In the genomic region with DNA sequence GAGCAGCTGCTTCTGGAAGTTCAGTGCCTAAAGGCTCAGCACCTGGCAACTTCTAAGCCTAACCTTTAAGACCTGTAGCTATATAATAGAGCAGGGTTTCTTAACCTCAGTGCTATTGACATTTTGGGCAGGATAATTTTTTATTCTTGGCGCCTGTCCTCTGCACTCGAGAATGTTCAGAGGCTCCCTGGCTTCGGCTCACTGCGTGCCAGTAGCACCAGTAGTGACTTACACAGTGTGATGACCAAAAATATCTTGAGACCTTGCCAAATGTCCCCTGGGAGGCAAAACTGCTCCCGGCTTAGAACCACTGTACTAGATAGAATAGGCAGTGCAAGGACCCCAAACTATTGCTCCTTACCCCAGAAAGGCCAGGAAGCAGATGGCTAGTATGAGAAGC, we compare ENCODE assay signal across 1 cellular context.
TF ChIP-seq lines count a peak whose summit lies in the region.

No MANE protein-coding gene starts in this region.

TF ChIP-seq in SK-N-SH, 30 proteins besides CTCF, POLR2A, EP300 and RAD21 (continued from another document):
- TF ChIP-seq REST (IDR thresholded peaks at IDR 0.05; ENCODE audit: low read depth, low read length) (no peak), FOXJ3 (CRISPR knock-in tag; IDR thresholded peaks at IDR 0.05) (no peak), RFX5 (IDR thresholded peaks at IDR 0.05; ENCODE audit: low read length) (no peak), TCF12 (IDR thresholded peaks at IDR 0.05) (no peak), GATA2 (CRISPR knock-in tag; IDR thresholded peaks at IDR 0.05) (no peak)
